ENCODE assay signal across 9 cellular contexts in the genomic region with DNA sequence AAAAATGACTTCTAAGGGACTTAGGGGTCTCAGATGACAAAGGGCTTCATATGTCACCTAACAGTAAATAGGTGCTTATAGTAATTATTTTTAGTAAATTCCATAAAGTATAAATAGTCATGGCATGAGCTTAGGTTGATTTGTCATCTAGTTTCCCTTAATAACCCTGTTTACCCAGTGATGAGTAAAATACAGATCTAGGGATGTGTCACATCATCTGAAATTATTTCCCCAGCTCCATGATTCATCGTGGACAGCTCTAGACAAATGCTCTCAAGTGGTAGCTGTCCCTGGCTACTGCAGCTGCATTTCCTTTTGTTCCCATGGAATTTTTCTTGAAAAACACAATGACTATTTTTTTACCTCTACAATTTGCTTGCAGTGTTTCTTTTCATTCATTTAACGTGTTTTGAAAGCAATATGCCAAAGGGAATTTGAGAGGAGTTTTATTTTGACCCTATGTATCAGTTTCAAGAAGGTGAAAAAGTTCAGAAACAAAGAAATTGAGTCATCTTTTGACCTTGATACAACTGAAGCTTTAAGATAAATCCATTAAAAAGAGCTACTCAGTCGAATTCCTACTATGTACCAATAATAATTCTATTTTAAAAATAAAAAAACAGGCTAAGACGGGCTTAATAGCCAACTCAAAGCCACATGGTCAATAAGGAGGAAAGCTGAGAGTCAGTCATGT.
DNase-seq lines count a peak whose midpoint lies in the region; TF ChIP-seq lines count a peak whose summit lies in the region.
"Had no signal": no experiment of that assay in that cellular context is flagged by ENCODE, and none has a peak within 500 bp of the region (broad histone marks: within the 10 kb centered on the region; RNA-seq: fewer than 3 reads in every experiment).

No MANE protein-coding gene starts in this region.

- peaks cover 19% of the 10 kb centered on the region for H3K9me3 Mint-ChIP-seq in HFFc6

- DNase-seq in DMS153 (lab: John Stamatoyannopoulos, UW) = peak; percentile 25
- DNase-seq in DMS153 treated with DMSO at 0.1 percent for 48 hours (lab: John Stamatoyannopoulos, UW; ENCODE audit: unreplicated experiment) = no peak
- DNase-seq in HFFc6 = peak; percentile 63
- DNase-seq in NCI-H2227 (lab: John Stamatoyannopoulos, UW; ENCODE audit: unreplicated experiment) = peak; percentile 16
- DNase-seq in myocyte (ENCODE audit: low read depth) = peak; percentile 90
- DNase-seq in hypothalamus (lab: John Stamatoyannopoulos, UW) = no peak
- DNase-seq in NCI-H1105 treated with DMSO at 0.1 percent for 48 hours (lab: John Stamatoyannopoulos, UW) = no peak
- DNase-seq in putamen (ENCODE audit: low spot score) = no peak
- DNase-seq: naive thymus-derived CD8-positive, alpha-beta T cell had no signal

- no peaks in the 10 kb centered on the region for H3K27me3 Mint-ChIP-seq in HFFc6 (ENCODE audit: insufficient read depth)

- no peaks in the 10 kb centered on the region for H3K36me3 Mint-ChIP-seq in HFFc6 (ENCODE audit: low read depth)
- H3K36me3 Mint-ChIP-seq: naive thymus-derived CD8-positive, alpha-beta T cell had no signal

- no peak overlapping the region for H3K27ac Mint-ChIP-seq in HFFc6
- H3K27ac Mint-ChIP-seq: naive thymus-derived CD8-positive, alpha-beta T cell had no signal

- H3K4me3 Mint-ChIP-seq in HFFc6 = no peak overlapping the region
- H3K4me3 Mint-ChIP-seq: naive thymus-derived CD8-positive, alpha-beta T cell had no signal

- no peaks in the 10 kb centered on the region for H3K4me1 Mint-ChIP-seq in HFFc6 (ENCODE audit: low read depth)

- TF ChIP-seq CTCF in HFFc6 (IDR thresholded peaks at IDR 0.05) = no peak

Comparison
In these comparisons a context has a peak if more than half of its experiments do, and no peak if none do; other contexts are left out.
1. DNase-seq: peak in DMS153 (single experiment), HFFc6 (single experiment), NCI-H2227 (single experiment) and myocyte (single experiment); none in DMS153 treated with DMSO at 0.1 percent for 48 hours (single experiment), hypothalamus (0 of 51), NCI-H1105 treated with DMSO at 0.1 percent for 48 hours (single experiment) and putamen (single experiment).